9 cellular contexts compared by ENCODE assay signal in genomic region chr7:8217200-8218068, GRCh38. TPM values are rescaled to one million over a fixed set of nuclear protein-coding genes. Genes with fewer than 3 reads are reported as not detected.
A peak's percentile ranks its signal among the peaks of the same experiment; 100 is the strongest.
DNase-seq lines count a peak whose midpoint lies in the region; ATAC-seq and TF ChIP-seq lines count a peak whose summit lies in the region.
"Had no signal": no experiment of that assay in that cellular context is flagged by ENCODE, and none has a peak within 500 bp of the region (broad histone marks: within the 10 kb centered on the region; RNA-seq: fewer than 3 reads in every experiment).

No MANE protein-coding gene starts in this region.

- H3K27ac ChIP-seq in heart right ventricle (no peak overlapping the region), gastrocnemius medialis (no peak overlapping the region)

- intact Hi-C loops in heart right ventricle (cut with DNase I): loop anchor here in 9 of 10 donors (2.0 to 10.0 kb wide), 14 partner anchors 77 to 1115 kb away; partner anchors contain the start of gene GLCCI1 (in 2 of the 9)
- intact Hi-C loops in gastrocnemius medialis (cut with DNase I; ENCODE audit: low total_unique reads): loop anchor here (2.0 to 10.0 kb wide), 8 partner anchors 153 to 1513 kb away; partner anchors contain the start of genes C1GALT1, MIOS and ZNF12

- no peak for TF ChIP-seq POLR2A in gastrocnemius medialis (IDR thresholded peaks at IDR 0.05)

- H3K4me1 ChIP-seq in adipocyte (ENCODE audit: control insufficient read depth, insufficient read depth, low read length) (peaks cover 29% of the 10 kb centered on the region), heart right ventricle (peaks cover 0 to 18% (median 8%) of the 10 kb centered on the region in 9 donors), gastrocnemius medialis (peaks cover 0 to 8% of the 10 kb centered on the region in 2 donors)

- H3K4me3 ChIP-seq in adipocyte (ENCODE audit: low read length): no peak overlapping the region
- no peak overlapping the region for H3K4me3 ChIP-seq in heart right ventricle
- H3K4me3 ChIP-seq in gastrocnemius medialis: no peak overlapping the region

- H3K9me3 ChIP-seq in adipocyte (ENCODE audit: control insufficient read depth, low read length) (no peaks in the 10 kb centered on the region), heart right ventricle (no peaks in the 10 kb centered on the region), gastrocnemius medialis (no peaks in the 10 kb centered on the region)

- H3K27me3 ChIP-seq in adipocyte (replicated peaks; ENCODE audit: control insufficient read depth, insufficient read depth, low read length) (no peaks in the 10 kb centered on the region), heart right ventricle (no peaks in the 10 kb centered on the region), gastrocnemius medialis (no peaks in the 10 kb centered on the region)

- H3K9ac ChIP-seq in adipocyte (ENCODE audit: low read length): no peak overlapping the region

- ATAC-seq in HG03159 (IDR thresholded peaks at IDR 0.05; ENCODE audit: unreplicated experiment) (peak; percentile 53), heart right ventricle (peak in 5 of 8 donors; percentile 19 to 50 (median 32)), gastrocnemius medialis (peak; percentile 60 to 63), HG03457 (IDR thresholded peaks at IDR 0.05; ENCODE audit: unreplicated experiment) (no peak), GM18907 (IDR thresholded peaks at IDR 0.05; ENCODE audit: unreplicated experiment) (no peak)

- TF ChIP-seq CTCF in heart right ventricle (IDR thresholded peaks at IDR 0.05) (peak; percentile 55 to 84 (median 74)), gastrocnemius medialis (IDR thresholded peaks at IDR 0.05 in 4 of 5, conservative IDR thresholded peaks at IDR 0.05 in 1 of 5) (peak; percentile 65 to 80 (median 72))

- DNase-seq in EH (ENCODE audit: low read depth) (peak; percentile 62), NCI-H345 (lab: John Stamatoyannopoulos, UW) (peak; percentile 79), adipocyte (ENCODE audit: low read depth) (peak; percentile 93), heart right ventricle (peak in 1 of 2 donors; percentile 51), gastrocnemius medialis (no peak)
- DNase-seq: activated T-cell treated with anti-CD3 and anti-CD28 coated beads, Interleukin-2, amount 50 U/mL, for 4 hours had no signal

- in situ Hi-C loops in gastrocnemius medialis (cut with MboI; ENCODE audit: low sequenced_read_pairs in 4 of 4): loop anchor here in 3 of 4 donors (10.0 to 25.0 kb wide), 6 partner anchors 453 to 793 kb away; no protein-coding TSS in a partner anchor

- 50 to 53% methylated on average over 7 of the region's 7 CpGs for WGBS in heart right ventricle, 2 donors

- no peaks in the 10 kb centered on the region for H3K36me3 ChIP-seq in adipocyte (ENCODE audit: control insufficient read depth, insufficient read depth, low read length, severe bottlenecking)
- H3K36me3 ChIP-seq in heart right ventricle: peaks cover 0 to 62% (median 8%) of the 10 kb centered on the region in 9 donors
- H3K36me3 ChIP-seq in gastrocnemius medialis: no peaks in the 10 kb centered on the region

RNA-seq across cellular contexts. Expression of gene ICA1, which starts 44.5 kb away (rescaled TPM):
- total RNA-seq in heart right ventricle: 10 to 100 TPM; 41.3 to 92.1 (median 62.3) TPM
- 10 to 100 TPM; 29.5 to 33.4 TPM for polyA plus RNA-seq in heart right ventricle
- 10 to 100 TPM in 1 of 4 donors, 1 to 10 TPM in 3; 1.6 to 20.9 (median 4.0) TPM for total RNA-seq in gastrocnemius medialis

Comparison
In these comparisons a context has a peak if more than half of its experiments do, and no peak if none do; other contexts are left out.
1. DNase-seq: peak in EH (single experiment), NCI-H345 (single experiment) and adipocyte (single experiment); none in gastrocnemius medialis (0 of 2).
2. ATAC-seq: peak in HG03159 (single experiment), heart right ventricle (5 of 8) and gastrocnemius medialis (2 of 2); none in HG03457 (single experiment) and GM18907 (single experiment).